In the genomic region with DNA sequence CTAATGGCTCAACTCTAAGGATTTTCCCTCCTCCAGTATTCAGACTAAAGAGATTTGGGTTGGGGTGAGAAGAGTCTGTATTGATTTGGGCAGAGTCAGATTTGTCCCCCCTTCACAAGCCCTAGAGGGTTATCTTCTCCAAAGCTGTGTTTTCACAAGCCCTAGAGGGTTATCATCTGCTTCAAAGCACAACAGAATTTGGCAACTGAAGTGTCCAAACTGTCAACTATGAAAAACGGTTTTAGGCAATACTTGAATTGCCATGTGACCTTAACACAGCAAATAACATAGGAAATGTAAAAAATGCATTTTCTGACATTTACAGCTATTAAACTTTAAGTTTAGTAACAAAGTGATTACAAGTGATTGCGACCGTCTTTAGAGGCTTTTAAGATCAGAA, we compare ENCODE assay signal across 1 cellular context.
TF ChIP-seq lines count a peak whose summit lies in the region.

No MANE protein-coding gene starts in this region.

TF ChIP-seq in HEK293, 187 proteins besides CTCF, POLR2A, EP300 and RAD21:
- TF ChIP-seq, protein P1, sequence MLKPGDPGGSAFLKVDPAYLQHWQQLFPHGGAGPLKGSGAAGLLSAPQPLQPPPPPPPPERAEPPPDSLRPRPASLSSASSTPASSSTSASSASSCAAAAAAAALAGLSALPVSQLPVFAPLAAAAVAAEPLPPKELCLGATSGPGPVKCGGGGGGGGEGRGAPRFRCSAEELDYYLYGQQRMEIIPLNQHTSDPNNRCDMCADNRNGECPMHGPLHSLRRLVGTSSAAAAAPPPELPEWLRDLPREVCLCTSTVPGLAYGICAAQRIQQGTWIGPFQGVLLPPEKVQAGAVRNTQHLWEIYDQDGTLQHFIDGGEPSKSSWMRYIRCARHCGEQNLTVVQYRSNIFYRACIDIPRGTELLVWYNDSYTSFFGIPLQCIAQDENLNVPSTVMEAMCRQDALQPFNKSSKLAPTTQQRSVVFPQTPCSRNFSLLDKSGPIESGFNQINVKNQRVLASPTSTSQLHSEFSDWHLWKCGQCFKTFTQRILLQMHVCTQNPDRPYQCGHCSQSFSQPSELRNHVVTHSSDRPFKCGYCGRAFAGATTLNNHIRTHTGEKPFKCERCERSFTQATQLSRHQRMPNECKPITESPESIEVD (tag by site-specific recombination; IDR thresholded peaks at IDR 0.05) = peak; percentile 78
- no peak for TF ChIP-seq ZNF529 (tag by site-specific recombination; IDR thresholded peaks at IDR 0.05; ENCODE audit: insufficient replicate concordance)
- TF ChIP-seq, protein P2, sequence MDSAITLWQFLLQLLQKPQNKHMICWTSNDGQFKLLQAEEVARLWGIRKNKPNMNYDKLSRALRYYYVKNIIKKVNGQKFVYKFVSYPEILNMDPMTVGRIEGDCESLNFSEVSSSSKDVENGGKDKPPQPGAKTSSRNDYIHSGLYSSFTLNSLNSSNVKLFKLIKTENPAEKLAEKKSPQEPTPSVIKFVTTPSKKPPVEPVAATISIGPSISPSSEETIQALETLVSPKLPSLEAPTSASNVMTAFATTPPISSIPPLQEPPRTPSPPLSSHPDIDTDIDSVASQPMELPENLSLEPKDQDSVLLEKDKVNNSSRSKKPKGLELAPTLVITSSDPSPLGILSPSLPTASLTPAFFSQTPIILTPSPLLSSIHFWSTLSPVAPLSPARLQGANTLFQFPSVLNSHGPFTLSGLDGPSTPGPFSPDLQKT (IDR thresholded peaks at IDR 0.05; ENCODE audit: borderline replicate concordance, low read depth, low read length) = no peak
- no peak for TF ChIP-seq RBAK (tag by site-specific recombination; IDR thresholded peaks at IDR 0.05)
- TF ChIP-seq, protein P3, sequence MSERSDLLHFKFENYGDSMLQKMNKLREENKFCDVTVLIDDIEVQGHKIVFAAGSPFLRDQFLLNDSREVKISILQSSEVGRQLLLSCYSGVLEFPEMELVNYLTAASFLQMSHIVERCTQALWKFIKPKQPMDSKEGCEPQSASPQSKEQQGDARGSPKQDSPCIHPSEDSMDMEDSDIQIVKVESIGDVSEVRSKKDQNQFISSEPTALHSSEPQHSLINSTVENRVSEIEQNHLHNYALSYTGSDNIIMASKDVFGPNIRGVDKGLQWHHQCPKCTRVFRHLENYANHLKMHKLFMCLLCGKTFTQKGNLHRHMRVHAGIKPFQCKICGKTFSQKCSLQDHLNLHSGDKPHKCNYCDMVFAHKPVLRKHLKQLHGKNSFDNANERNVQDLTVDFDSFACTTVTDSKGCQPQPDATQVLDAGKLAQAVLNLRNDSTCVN (tag by site-specific recombination; optimal IDR thresholded peaks at IDR 0.05) = no peak
- peak; percentile 49; the same call in 1 of the 2 replicates for TF ChIP-seq TCF7L2 (IDR thresholded peaks at IDR 0.05; ENCODE audit: borderline replicate concordance, low read depth, low read length)
- TF ChIP-seq FEZF1 (tag by site-specific recombination; IDR thresholded peaks at IDR 0.05) = 0 out of 2 replicates have a peak, but pooled peaks have one; percentile 8
